ENCODE assay signal across 2 cellular contexts in the genomic region with DNA sequence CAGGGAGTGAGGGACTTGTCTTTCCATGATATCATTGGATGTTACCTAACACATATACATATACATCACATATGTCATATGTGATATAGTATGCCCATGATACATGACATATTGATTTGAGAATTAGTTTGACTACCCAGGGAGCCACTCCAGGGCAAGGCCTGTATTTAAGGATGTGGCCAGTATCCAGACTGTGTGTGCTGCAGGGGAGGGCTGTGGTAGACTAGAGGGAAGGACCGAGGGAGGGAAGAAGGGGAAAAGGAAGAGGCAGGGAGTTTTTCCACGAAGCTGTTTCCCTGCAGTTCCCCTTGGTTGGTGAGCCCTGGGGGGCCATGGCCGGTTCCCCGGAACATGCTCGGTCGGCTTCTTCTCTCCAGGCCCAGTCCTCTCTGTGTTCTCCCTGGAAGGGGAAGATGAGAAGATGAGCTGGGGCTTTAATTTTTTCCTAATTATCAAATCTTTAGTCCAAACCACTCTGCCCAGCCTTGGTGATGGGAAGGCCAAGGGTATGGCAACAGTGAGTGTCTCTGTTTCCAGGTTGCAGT.
TF ChIP-seq lines count a peak whose summit lies in the region.

No MANE protein-coding gene starts in this region.

TF ChIP-seq in liver, 16 proteins besides CTCF, POLR2A, EP300 and RAD21:
- TF ChIP-seq, protein P1, sequence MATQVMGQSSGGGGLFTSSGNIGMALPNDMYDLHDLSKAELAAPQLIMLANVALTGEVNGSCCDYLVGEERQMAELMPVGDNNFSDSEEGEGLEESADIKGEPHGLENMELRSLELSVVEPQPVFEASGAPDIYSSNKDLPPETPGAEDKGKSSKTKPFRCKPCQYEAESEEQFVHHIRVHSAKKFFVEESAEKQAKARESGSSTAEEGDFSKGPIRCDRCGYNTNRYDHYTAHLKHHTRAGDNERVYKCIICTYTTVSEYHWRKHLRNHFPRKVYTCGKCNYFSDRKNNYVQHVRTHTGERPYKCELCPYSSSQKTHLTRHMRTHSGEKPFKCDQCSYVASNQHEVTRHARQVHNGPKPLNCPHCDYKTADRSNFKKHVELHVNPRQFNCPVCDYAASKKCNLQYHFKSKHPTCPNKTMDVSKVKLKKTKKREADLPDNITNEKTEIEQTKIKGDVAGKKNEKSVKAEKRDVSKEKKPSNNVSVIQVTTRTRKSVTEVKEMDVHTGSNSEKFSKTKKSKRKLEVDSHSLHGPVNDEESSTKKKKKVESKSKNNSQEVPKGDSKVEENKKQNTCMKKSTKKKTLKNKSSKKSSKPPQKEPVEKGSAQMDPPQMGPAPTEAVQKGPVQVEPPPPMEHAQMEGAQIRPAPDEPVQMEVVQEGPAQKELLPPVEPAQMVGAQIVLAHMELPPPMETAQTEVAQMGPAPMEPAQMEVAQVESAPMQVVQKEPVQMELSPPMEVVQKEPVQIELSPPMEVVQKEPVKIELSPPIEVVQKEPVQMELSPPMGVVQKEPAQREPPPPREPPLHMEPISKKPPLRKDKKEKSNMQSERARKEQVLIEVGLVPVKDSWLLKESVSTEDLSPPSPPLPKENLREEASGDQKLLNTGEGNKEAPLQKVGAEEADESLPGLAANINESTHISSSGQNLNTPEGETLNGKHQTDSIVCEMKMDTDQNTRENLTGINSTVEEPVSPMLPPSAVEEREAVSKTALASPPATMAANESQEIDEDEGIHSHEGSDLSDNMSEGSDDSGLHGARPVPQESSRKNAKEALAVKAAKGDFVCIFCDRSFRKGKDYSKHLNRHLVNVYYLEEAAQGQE (IDR thresholded peaks at IDR 0.05) = peak; percentile 21
- TF ChIP-seq, protein P2, sequence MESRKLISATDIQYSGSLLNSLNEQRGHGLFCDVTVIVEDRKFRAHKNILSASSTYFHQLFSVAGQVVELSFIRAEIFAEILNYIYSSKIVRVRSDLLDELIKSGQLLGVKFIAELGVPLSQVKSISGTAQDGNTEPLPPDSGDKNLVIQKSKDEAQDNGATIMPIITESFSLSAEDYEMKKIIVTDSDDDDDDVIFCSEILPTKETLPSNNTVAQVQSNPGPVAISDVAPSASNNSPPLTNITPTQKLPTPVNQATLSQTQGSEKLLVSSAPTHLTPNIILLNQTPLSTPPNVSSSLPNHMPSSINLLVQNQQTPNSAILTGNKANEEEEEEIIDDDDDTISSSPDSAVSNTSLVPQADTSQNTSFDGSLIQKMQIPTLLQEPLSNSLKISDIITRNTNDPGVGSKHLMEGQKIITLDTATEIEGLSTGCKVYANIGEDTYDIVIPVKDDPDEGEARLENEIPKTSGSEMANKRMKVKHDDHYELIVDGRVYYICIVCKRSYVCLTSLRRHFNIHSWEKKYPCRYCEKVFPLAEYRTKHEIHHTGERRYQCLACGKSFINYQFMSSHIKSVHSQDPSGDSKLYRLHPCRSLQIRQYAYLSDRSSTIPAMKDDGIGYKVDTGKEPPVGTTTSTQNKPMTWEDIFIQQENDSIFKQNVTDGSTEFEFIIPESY (IDR thresholded peaks at IDR 0.05) = no peak
TF ChIP-seq in liver: peak in this region for 1.

TF ChIP-seq in HepG2, 621 proteins besides CTCF, POLR2A, EP300 and RAD21:
- TF ChIP-seq, protein P3, sequence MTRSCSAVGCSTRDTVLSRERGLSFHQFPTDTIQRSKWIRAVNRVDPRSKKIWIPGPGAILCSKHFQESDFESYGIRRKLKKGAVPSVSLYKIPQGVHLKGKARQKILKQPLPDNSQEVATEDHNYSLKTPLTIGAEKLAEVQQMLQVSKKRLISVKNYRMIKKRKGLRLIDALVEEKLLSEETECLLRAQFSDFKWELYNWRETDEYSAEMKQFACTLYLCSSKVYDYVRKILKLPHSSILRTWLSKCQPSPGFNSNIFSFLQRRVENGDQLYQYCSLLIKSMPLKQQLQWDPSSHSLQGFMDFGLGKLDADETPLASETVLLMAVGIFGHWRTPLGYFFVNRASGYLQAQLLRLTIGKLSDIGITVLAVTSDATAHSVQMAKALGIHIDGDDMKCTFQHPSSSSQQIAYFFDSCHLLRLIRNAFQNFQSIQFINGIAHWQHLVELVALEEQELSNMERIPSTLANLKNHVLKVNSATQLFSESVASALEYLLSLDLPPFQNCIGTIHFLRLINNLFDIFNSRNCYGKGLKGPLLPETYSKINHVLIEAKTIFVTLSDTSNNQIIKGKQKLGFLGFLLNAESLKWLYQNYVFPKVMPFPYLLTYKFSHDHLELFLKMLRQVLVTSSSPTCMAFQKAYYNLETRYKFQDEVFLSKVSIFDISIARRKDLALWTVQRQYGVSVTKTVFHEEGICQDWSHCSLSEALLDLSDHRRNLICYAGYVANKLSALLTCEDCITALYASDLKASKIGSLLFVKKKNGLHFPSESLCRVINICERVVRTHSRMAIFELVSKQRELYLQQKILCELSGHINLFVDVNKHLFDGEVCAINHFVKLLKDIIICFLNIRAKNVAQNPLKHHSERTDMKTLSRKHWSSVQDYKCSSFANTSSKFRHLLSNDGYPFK (CRISPR knock-in tag; IDR thresholded peaks at IDR 0.05; ENCODE audit: borderline replicate concordance) = no peak
- TF ChIP-seq XBP1 (CRISPR knock-in tag; IDR thresholded peaks at IDR 0.05) (no peak), AHR (CRISPR knock-in tag; IDR thresholded peaks at IDR 0.05) (no peak), ZNF281 (CRISPR knock-in tag; IDR thresholded peaks at IDR 0.05; ENCODE audit: borderline replicate concordance) (no peak), MYNN (CRISPR knock-in tag; IDR thresholded peaks at IDR 0.05; ENCODE audit: low read depth) (no peak), ONECUT2 (CRISPR knock-in tag; IDR thresholded peaks at IDR 0.05) (no peak), ZBTB42 (CRISPR knock-in tag; IDR thresholded peaks at IDR 0.05) (no peak), ZNF235 (CRISPR knock-in tag; IDR thresholded peaks at IDR 0.05; ENCODE audit: borderline replicate concordance) (no peak), ZNF382 (CRISPR knock-in tag; IDR thresholded peaks at IDR 0.05; ENCODE audit: borderline replicate concordance) (no peak), ZNF619 (CRISPR knock-in tag; IDR thresholded peaks at IDR 0.05) (no peak)
- TF ChIP-seq, protein P4, sequence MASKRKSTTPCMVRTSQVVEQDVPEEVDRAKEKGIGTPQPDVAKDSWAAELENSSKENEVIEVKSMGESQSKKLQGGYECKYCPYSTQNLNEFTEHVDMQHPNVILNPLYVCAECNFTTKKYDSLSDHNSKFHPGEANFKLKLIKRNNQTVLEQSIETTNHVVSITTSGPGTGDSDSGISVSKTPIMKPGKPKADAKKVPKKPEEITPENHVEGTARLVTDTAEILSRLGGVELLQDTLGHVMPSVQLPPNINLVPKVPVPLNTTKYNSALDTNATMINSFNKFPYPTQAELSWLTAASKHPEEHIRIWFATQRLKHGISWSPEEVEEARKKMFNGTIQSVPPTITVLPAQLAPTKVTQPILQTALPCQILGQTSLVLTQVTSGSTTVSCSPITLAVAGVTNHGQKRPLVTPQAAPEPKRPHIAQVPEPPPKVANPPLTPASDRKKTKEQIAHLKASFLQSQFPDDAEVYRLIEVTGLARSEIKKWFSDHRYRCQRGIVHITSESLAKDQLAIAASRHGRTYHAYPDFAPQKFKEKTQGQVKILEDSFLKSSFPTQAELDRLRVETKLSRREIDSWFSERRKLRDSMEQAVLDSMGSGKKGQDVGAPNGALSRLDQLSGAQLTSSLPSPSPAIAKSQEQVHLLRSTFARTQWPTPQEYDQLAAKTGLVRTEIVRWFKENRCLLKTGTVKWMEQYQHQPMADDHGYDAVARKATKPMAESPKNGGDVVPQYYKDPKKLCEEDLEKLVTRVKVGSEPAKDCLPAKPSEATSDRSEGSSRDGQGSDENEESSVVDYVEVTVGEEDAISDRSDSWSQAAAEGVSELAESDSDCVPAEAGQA (IDR thresholded peaks at IDR 0.05; ENCODE audit: low read depth) = no peak
- TF ChIP-seq, protein P4 (CRISPR knock-in tag; IDR thresholded peaks at IDR 0.05; ENCODE audit: borderline replicate concordance) = no peak
- TF ChIP-seq, protein P5, sequence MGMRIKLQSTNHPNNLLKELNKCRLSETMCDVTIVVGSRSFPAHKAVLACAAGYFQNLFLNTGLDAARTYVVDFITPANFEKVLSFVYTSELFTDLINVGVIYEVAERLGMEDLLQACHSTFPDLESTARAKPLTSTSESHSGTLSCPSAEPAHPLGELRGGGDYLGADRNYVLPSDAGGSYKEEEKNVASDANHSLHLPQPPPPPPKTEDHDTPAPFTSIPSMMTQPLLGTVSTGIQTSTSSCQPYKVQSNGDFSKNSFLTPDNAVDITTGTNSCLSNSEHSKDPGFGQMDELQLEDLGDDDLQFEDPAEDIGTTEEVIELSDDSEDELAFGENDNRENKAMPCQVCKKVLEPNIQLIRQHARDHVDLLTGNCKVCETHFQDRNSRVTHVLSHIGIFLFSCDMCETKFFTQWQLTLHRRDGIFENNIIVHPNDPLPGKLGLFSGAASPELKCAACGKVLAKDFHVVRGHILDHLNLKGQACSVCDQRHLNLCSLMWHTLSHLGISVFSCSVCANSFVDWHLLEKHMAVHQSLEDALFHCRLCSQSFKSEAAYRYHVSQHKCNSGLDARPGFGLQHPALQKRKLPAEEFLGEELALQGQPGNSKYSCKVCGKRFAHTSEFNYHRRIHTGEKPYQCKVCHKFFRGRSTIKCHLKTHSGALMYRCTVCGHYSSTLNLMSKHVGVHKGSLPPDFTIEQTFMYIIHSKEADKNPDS (CRISPR knock-in tag; IDR thresholded peaks at IDR 0.05) = no peak
TF ChIP-seq in HepG2: peak in this region for 0.
